ENCODE assay signal across 7 cellular contexts in genomic region chr3:195119461-195120198, GRCh38.
DNase-seq lines count a peak whose midpoint lies in the region; TF ChIP-seq lines count a peak whose summit lies in the region.

No MANE protein-coding gene starts in this region.

- TF ChIP-seq CTCF in brain microvascular endothelial cell (IDR thresholded peaks at IDR 0.05; ENCODE audit: low read depth, low read length, missing control alignments) (no peak), transverse colon (IDR thresholded peaks at IDR 0.05) (no peak)

- DNase-seq in HS-5 (ENCODE audit: low read depth) (peak; percentile 56), brain microvascular endothelial cell (peak; percentile 96), islet precursor cell (peak; percentile 97), transverse colon (no peak), activated gamma-delta T cell (lab: John Stamatoyannopoulos, UW) (no peak)
- no peak for DNase-seq in activated CD4-positive, alpha-beta memory T cell treated with anti-CD3 and anti-CD28 coated beads, Interleukin-2, amount 10 ng/mL, durations not matched to agents 7 days and 5 days
- no peak for DNase-seq in activated CD4-positive, alpha-beta T cell treated with anti-CD3 and anti-CD28 coated beads, Interleukin-2, amount 50 U/mL, for 48 hours

- intact Hi-C loops in transverse colon (cut with DNase I; ENCODE audit: low total_unique reads), result no loop called here

- TF ChIP-seq EP300 in transverse colon (IDR thresholded peaks at IDR 0.05; ENCODE audit: low read depth), result no peak

- CTCF ChIA-PET in activated CD4-positive, alpha-beta memory T cell treated with anti-CD3 and anti-CD28 coated beads, Interleukin-2, amount 10 ng/mL, durations not matched to agents 7 days and 5 days (lab: Charles Lee), result no interaction called here

- H3K4me1 ChIP-seq in transverse colon, result peaks cover 2 to 9% (median 4%) of the 10 kb centered on the region in 4 donors

- H3K4me1 Mint-ChIP-seq in activated CD4-positive, alpha-beta memory T cell treated with anti-CD3 and anti-CD28 coated beads, Interleukin-2, amount 10 ng/mL, durations not matched to agents 7 days and 5 days, result no peaks in the 10 kb centered on the region

- H3K27ac ChIP-seq in brain microvascular endothelial cell, result peak overlapping the region; percentile 96
- H3K27ac ChIP-seq in transverse colon, result peak overlapping the region; percentile 43 to 58 (median 46)

- TF ChIP-seq POLR2A in transverse colon (IDR thresholded peaks at IDR 0.05), result no peak

- H3K27ac Mint-ChIP-seq in activated CD4-positive, alpha-beta memory T cell treated with anti-CD3 and anti-CD28 coated beads, Interleukin-2, amount 10 ng/mL, durations not matched to agents 7 days and 5 days, result no peak overlapping the region

- no peaks in the 10 kb centered on the region for H3K9me3 Mint-ChIP-seq in activated CD4-positive, alpha-beta memory T cell treated with anti-CD3 and anti-CD28 coated beads, Interleukin-2, amount 10 ng/mL, durations not matched to agents 7 days and 5 days

- H3K27me3 Mint-ChIP-seq in activated CD4-positive, alpha-beta memory T cell treated with anti-CD3 and anti-CD28 coated beads, Interleukin-2, amount 10 ng/mL, durations not matched to agents 7 days and 5 days, result no peaks in the 10 kb centered on the region

- H3K4me3 ChIP-seq in brain microvascular endothelial cell (ENCODE audit: low read depth, low read length) (no peak overlapping the region), transverse colon (no peak overlapping the region)

- in situ Hi-C loops in brain microvascular endothelial cell (cut with HindIII; ENCODE audit: low pct_ligation_motif_present, low sequenced_read_pairs) (loop anchor here (25.0 kb wide), 1 partner anchor 457 kb away; the partner anchor contains the start of gene LSG1), transverse colon (cut with MboI; ENCODE audit: low pct_ligation_motif_present in 1 of 4, low pct_unique_long_range_greater_than_20kb in 1 of 4, low sequenced_read_pairs in 3 of 4) (loop anchor here in 2 of 4 donors (10.0 kb wide), 2 partner anchors 135 to 445 kb away; partner anchors contain the start of gene LSG1 (in 1 of the 2))

- POLR2A ChIA-PET in activated CD4-positive, alpha-beta memory T cell treated with anti-CD3 and anti-CD28 coated beads, Interleukin-2, amount 10 ng/mL, durations not matched to agents 7 days and 5 days (lab: Charles Lee), result interaction anchor here (1.0 kb wide), 1 partner anchor 10 kb away, joined by 3 read pairs; no protein-coding TSS in a partner anchor

- no peaks in the 10 kb centered on the region for H3K36me3 Mint-ChIP-seq in activated CD4-positive, alpha-beta memory T cell treated with anti-CD3 and anti-CD28 coated beads, Interleukin-2, amount 10 ng/mL, durations not matched to agents 7 days and 5 days (ENCODE audit: low read depth)

- H3K9me3 ChIP-seq in transverse colon, result no peaks in the 10 kb centered on the region

- no peak overlapping the region for H3K4me3 Mint-ChIP-seq in activated CD4-positive, alpha-beta memory T cell treated with anti-CD3 and anti-CD28 coated beads, Interleukin-2, amount 10 ng/mL, durations not matched to agents 7 days and 5 days

- no peaks in the 10 kb centered on the region for H3K36me3 ChIP-seq in brain microvascular endothelial cell (replicated peaks)
- no peaks in the 10 kb centered on the region for H3K36me3 ChIP-seq in transverse colon

- H3K27me3 ChIP-seq in brain microvascular endothelial cell (replicated peaks), result no peaks in the 10 kb centered on the region
- H3K27me3 ChIP-seq in transverse colon, result no peaks in the 10 kb centered on the region

- 74 to 78% methylated on average over 5 to 16 of the region's 16 CpGs for WGBS in transverse colon (ENCODE audit: low coverage in 1 of 2), 2 donors

Comparison
In these comparisons a context has a peak if more than half of its experiments do, and no peak if none do; other contexts are left out.
1. DNase-seq: peak in HS-5 (single experiment), brain microvascular endothelial cell (single experiment) and islet precursor cell (single experiment); none in transverse colon (single experiment), activated CD4-positive, alpha-beta memory T cell treated with anti-CD3 and anti-CD28 coated beads, Interleukin-2, amount 10 ng/mL, durations not matched to agents 7 days and 5 days (single experiment), activated CD4-positive, alpha-beta T cell treated with anti-CD3 and anti-CD28 coated beads, Interleukin-2, amount 50 U/mL, for 48 hours (0 of 2) and activated gamma-delta T cell (single experiment).